In genomic region chr14:41285193-41285748, GRCh38 we compare ENCODE assay signal across 9 cellular contexts.
DNase-seq lines count a peak whose midpoint lies in the region; ATAC-seq, FAIRE-seq and TF ChIP-seq lines count a peak whose summit lies in the region.
"Had no signal": no experiment of that assay in that cellular context is flagged by ENCODE, and none has a peak within 500 bp of the region (broad histone marks: within the 10 kb centered on the region; RNA-seq: fewer than 3 reads in every experiment).

No MANE protein-coding gene starts in this region.

- no peaks in the 10 kb centered on the region for H3K36me3 Mint-ChIP-seq in glutamatergic neuron (ENCODE audit: unreplicated experiment)
- H3K36me3 Mint-ChIP-seq in activated T-cell treated with anti-CD3 and anti-CD28 coated beads, Interleukin-2, amount 50 U/mL, for 24 hours (ENCODE audit: low read depth), result no peaks in the 10 kb centered on the region

- H3K27me3 Mint-ChIP-seq in glutamatergic neuron (ENCODE audit: unreplicated experiment), result no peaks in the 10 kb centered on the region
- no peaks in the 10 kb centered on the region for H3K27me3 Mint-ChIP-seq in activated T-cell treated with anti-CD3 and anti-CD28 coated beads, Interleukin-2, amount 50 U/mL, for 24 hours
- H3K27me3 Mint-ChIP-seq: natural killer cell treated with Interleukin-12 subunit alpha and Interleukin-12 subunit beta and Interleukin-15 and Interleukin-18, amount 100 ng/mL, for 72 hours had no signal

- FAIRE-seq in D721Med (lab: Jason Lieb, UNC), result peak; percentile 92

- peaks cover 7% of the 10 kb centered on the region for H3K4me1 Mint-ChIP-seq in glutamatergic neuron (ENCODE audit: low read depth, unreplicated experiment)
- H3K4me1 Mint-ChIP-seq in activated T-cell treated with anti-CD3 and anti-CD28 coated beads, Interleukin-2, amount 50 U/mL, for 24 hours (ENCODE audit: low read depth), result no peaks in the 10 kb centered on the region

- no peak overlapping the region for H3K4me3 Mint-ChIP-seq in glutamatergic neuron (ENCODE audit: unreplicated experiment)
- no peak overlapping the region for H3K4me3 Mint-ChIP-seq in activated T-cell treated with anti-CD3 and anti-CD28 coated beads, Interleukin-2, amount 50 U/mL, for 24 hours
- H3K4me3 Mint-ChIP-seq: natural killer cell treated with Interleukin-12 subunit alpha and Interleukin-12 subunit beta and Interleukin-15 and Interleukin-18, amount 100 ng/mL, for 72 hours had no signal

- TF ChIP-seq CTCF in D721Med (IDR thresholded peaks at IDR 0.05; ENCODE audit: insufficient read depth, missing control alignments), result no peak
- no peak for TF ChIP-seq CTCF in glutamatergic neuron (IDR thresholded peaks at IDR 0.05; ENCODE audit: partially characterized antibody, unreplicated experiment)

- peak overlapping the region; percentile 83 for H3K27ac Mint-ChIP-seq in glutamatergic neuron (ENCODE audit: unreplicated experiment)
- no peak overlapping the region for H3K27ac Mint-ChIP-seq in activated T-cell treated with anti-CD3 and anti-CD28 coated beads, Interleukin-2, amount 50 U/mL, for 24 hours
- H3K27ac Mint-ChIP-seq: natural killer cell treated with Interleukin-12 subunit alpha and Interleukin-12 subunit beta and Interleukin-15 and Interleukin-18, amount 100 ng/mL, for 72 hours had no signal

- ATAC-seq in GM18861 (IDR thresholded peaks at IDR 0.05; ENCODE audit: unreplicated experiment), result no peak
- ATAC-seq: natural killer cell treated with Interleukin-12 subunit alpha and Interleukin-12 subunit beta and Interleukin-15 and Interleukin-18, amount 100 ng/mL, for 72 hours had no signal

- H3K9me3 Mint-ChIP-seq in glutamatergic neuron (ENCODE audit: unreplicated experiment), result no peaks in the 10 kb centered on the region
- H3K9me3 Mint-ChIP-seq in activated T-cell treated with anti-CD3 and anti-CD28 coated beads, Interleukin-2, amount 50 U/mL, for 24 hours, result peaks cover 9% of the 10 kb centered on the region

- DNase-seq in D721Med (ENCODE audit: insufficient read length, low spot score) (no peak), Kasumi-1 (lab: John Stamatoyannopoulos, UW) (peak; percentile 66 to 68), RKO (ENCODE audit: low spot score) (peak; percentile 72), glutamatergic neuron (no peak), NCI-H2081 treated with DMSO at 0.1 percent for 48 hours (lab: John Stamatoyannopoulos, UW) (no peak)
- DNase-seq in stimulated activated CD4-positive, alpha-beta T cell treated with anti-CD3 and anti-CD28 coated beads, Interleukin-4, amount 100 ng/mL, for 24 hours, result no peak
- no peak for DNase-seq in activated T-cell treated with anti-CD3 and anti-CD28 coated beads, Interleukin-2, amount 50 U/mL, for 24 hours

Comparison
In these comparisons a context has a peak if more than half of its experiments do, and no peak if none do; other contexts are left out.
1. DNase-seq: peak in Kasumi-1 (2 of 2) and RKO (single experiment); none in D721Med (single experiment), glutamatergic neuron (single experiment), stimulated activated CD4-positive, alpha-beta T cell treated with anti-CD3 and anti-CD28 coated beads, Interleukin-4, amount 100 ng/mL, for 24 hours (single experiment), activated T-cell treated with anti-CD3 and anti-CD28 coated beads, Interleukin-2, amount 50 U/mL, for 24 hours (single experiment) and NCI-H2081 treated with DMSO at 0.1 percent for 48 hours (single experiment).